ENCODE assay signal across 23 cellular contexts in genomic region chr21:31358148-31358547, GRCh38.
"Had no signal": no experiment of that assay in that cellular context is flagged by ENCODE, and none has a peak within 500 bp of the region (broad histone marks: within the 10 kb centered on the region; RNA-seq: fewer than 3 reads in every experiment).

No MANE protein-coding gene starts in this region.

- H3K27me3 ChIP-seq: colonic mucosa, esophagus squamous epithelium, gastrocnemius medialis, left lung had no signal

- H3K4me1 ChIP-seq: colonic mucosa, gastrocnemius medialis, left lung, lower lobe of right lung had no signal

- H3K27ac Mint-ChIP-seq: dendritic cell treated with granulocyte-macrophage colony-stimulating factor and Interleukin-4, amounts not matched to agents 40 ng/mL and 50 ng/mL, for 4 days; effector memory CD8-positive, alpha-beta T cell; endodermal cell; mesothelial cell of epicardium had no signal

- DNase-seq: colonic mucosa; cortex of kidney; effector CD8-positive, alpha-beta T cell; effector memory CD8-positive, alpha-beta T cell; endodermal cell; erythroblast; esophagus squamous epithelium; foreskin fibroblast; foreskin melanocyte; gastrocnemius medialis; glutamatergic neuron; head of caudate nucleus; heart right ventricle; hippocampal formation; left cardiac atrium; left lung; left ventricle myocardium superior; lower lobe of right lung; mucosa of descending colon had no signal

- ATAC-seq: effector memory CD8-positive, alpha-beta T cell; esophagus mucosa; gastrocnemius medialis; heart right ventricle; left cardiac atrium; left lung; left ventricle myocardium superior; lower lobe of right lung; mucosa of descending colon had no signal

- H3K9me3 ChIP-seq: colonic mucosa, esophagus squamous epithelium, gastrocnemius medialis, lower lobe of right lung, mucosa of descending colon had no signal

- H3K27ac ChIP-seq: colonic mucosa, epithelial cell of prostate, esophagus squamous epithelium, gastrocnemius medialis, heart right ventricle, left lung, lower lobe of right lung had no signal

- H3K36me3 ChIP-seq: colonic mucosa, esophagus squamous epithelium, gastrocnemius medialis, heart right ventricle, left lung, lower lobe of right lung had no signal

- H3K27me3 Mint-ChIP-seq: effector memory CD8-positive, alpha-beta T cell had no signal

- H3K4me3 ChIP-seq: colonic mucosa, esophagus squamous epithelium, gastrocnemius medialis, heart right ventricle, left lung, lower lobe of right lung, mucosa of descending colon had no signal

- H3K4me3 Mint-ChIP-seq: dendritic cell treated with granulocyte-macrophage colony-stimulating factor and Interleukin-4, amounts not matched to agents 40 ng/mL and 50 ng/mL, for 4 days; effector memory CD8-positive, alpha-beta T cell; endodermal cell; mesothelial cell of epicardium had no signal
